Comparison of ENCODE assay signal across 8 cellular contexts in the genomic region with DNA sequence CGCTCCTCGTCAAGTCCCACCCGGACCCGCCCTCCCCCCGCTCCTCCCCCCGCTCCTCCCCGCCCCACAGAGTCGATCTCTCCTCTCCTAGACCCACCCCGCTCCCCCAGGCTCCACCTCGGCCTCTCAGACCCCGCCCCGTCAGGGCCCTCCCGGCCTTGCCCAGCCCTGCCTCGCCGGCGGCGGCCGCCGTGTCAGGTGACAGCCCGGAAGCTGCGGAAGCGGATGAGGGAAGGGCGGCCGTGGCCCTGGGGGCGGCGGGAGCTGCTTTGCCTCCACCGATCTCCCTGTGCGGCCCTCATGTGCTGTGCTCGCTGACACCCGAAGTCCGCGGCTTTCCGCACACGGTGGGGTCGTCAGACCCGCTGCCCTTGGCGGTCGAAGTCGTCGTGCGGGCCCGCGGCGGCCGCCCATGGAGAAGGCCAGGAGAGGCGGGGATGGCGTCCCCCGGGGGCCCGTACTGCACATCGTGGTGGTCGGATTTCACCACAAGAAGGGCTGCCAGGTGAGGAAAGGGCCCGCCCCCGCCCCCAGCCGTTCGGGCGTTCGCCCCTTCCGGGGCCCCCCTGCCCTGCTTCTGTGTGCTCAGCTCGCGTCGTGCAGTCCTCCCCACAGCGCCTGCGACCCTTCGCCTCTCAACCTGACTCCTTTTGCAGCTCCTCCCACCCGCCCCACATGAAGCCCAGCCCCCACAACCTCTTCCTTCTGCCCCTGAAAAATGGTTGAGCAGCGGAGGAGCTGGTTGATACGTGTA. TPM values are rescaled to one million over a fixed set of nuclear protein-coding genes. Genes with fewer than 3 reads are reported as not detected.
DNase-seq lines count a peak whose midpoint lies in the region; ATAC-seq lines count a peak whose summit lies in the region.

AVL9 (plus strand) TSS at position 192 of the 754 bp plus-strand sequence; CDS start at position 413, 221 bp downstream.

- peak within 1 kb of the TSS; percentile 96 for H3K27ac Mint-ChIP-seq in memory B cell

- H3K36me3 ChIP-seq in effector memory CD4-positive, alpha-beta T cell (ENCODE audit: control insufficient read depth, insufficient read depth, low read length) = no peaks in the 10 kb centered on the region

- no peaks in the 10 kb centered on the region for H3K9me3 ChIP-seq in effector memory CD4-positive, alpha-beta T cell (ENCODE audit: control insufficient read depth, low read length)

- no peaks in the 10 kb centered on the region for H3K9me3 Mint-ChIP-seq in memory B cell

- H3K4me1 ChIP-seq in effector memory CD4-positive, alpha-beta T cell (ENCODE audit: control insufficient read depth, insufficient read depth, low read length, poor library complexity, severe bottlenecking) = peaks cover 10% of the 10 kb centered on the region

- peaks cover 7% of the 10 kb centered on the region for H3K36me3 Mint-ChIP-seq in memory B cell

- DNase-seq in COLO668 (lab: John Stamatoyannopoulos, UW; ENCODE audit: unreplicated experiment) (peak; percentile 100), HT1080 (ENCODE audit: low read depth) (peak; percentile 90), NOMO-1 (lab: John Stamatoyannopoulos, UW; ENCODE audit: unreplicated experiment in 2 of 2) (peak; percentile 88 to 94), memory B cell (ENCODE audit: low spot score in 2 of 2) (peak; percentile 96 to 99)
- DNase-seq in activated CD8-positive, alpha-beta memory T cell treated with anti-CD3 and anti-CD28 coated beads for 4 hours (ENCODE audit: low read depth in 2 of 2) = peak; percentile 98
- peak; percentile 98 to 99 (median 98) for DNase-seq in effector memory CD4-positive, alpha-beta T cell
- DNase-seq in stimulated activated CD8-positive, alpha-beta memory T cell treated with anti-CD3 and anti-CD28 coated beads, Interleukin-12 subunit alpha, Interleukin-12 subunit beta, amount 100 ng/mL, for 1 hour (ENCODE audit: low read depth) = peak; percentile 98

- H3K4me3 Mint-ChIP-seq in memory B cell = peak within 1 kb of the TSS; percentile 99

- H3K27me3 Mint-ChIP-seq in memory B cell = no peaks in the 10 kb centered on the region

- H3K27ac ChIP-seq in effector memory CD4-positive, alpha-beta T cell (ENCODE audit: insufficient read depth, low read length, poor library complexity, severe bottlenecking) = peak within 1 kb of the TSS; percentile 96

- H3K4me3 ChIP-seq in effector memory CD4-positive, alpha-beta T cell (ENCODE audit: insufficient read depth, low read depth, low read length, poor library complexity, severe bottlenecking) = peak within 1 kb of the TSS; percentile 96

- ATAC-seq in GM21367 (IDR thresholded peaks at IDR 0.05; ENCODE audit: unreplicated experiment) (peak; percentile 96), memory B cell (ENCODE audit: low read depth) (peak; percentile 91)

- no peaks in the 10 kb centered on the region for H3K27me3 ChIP-seq in effector memory CD4-positive, alpha-beta T cell (replicated peaks; ENCODE audit: control insufficient read depth, insufficient read depth, low read length, poor library complexity, severe bottlenecking)

- peaks cover 21% of the 10 kb centered on the region for H3K4me1 Mint-ChIP-seq in memory B cell

RNA-seq across cellular contexts. Expression of gene AVL9, which starts in this region (rescaled TPM):
- total RNA-seq in HT1080 (2014; rRNA removed; shearing (Covaris generic)) = 29.6 and 39.4 TPM in 2 replicates
- 21.0 and 21.1 TPM in 2 replicates for polyA plus RNA-seq in HT1080 (2015; cell fraction: cytosol; rRNA removed)
- 33.9 and 34.1 TPM in 2 replicates for polyA plus RNA-seq in HT1080 (2015; cell fraction: nucleus; rRNA removed)

Comparison
In these comparisons a context has a peak if more than half of its experiments do, and no peak if none do; other contexts are left out.
1. Peak in every context shown above with its lines: DNase-seq, ATAC-seq, H3K4me3 ChIP-seq and H3K27ac ChIP-seq.